Comparison of ENCODE assay signal across 8 cellular contexts in the genomic region with DNA sequence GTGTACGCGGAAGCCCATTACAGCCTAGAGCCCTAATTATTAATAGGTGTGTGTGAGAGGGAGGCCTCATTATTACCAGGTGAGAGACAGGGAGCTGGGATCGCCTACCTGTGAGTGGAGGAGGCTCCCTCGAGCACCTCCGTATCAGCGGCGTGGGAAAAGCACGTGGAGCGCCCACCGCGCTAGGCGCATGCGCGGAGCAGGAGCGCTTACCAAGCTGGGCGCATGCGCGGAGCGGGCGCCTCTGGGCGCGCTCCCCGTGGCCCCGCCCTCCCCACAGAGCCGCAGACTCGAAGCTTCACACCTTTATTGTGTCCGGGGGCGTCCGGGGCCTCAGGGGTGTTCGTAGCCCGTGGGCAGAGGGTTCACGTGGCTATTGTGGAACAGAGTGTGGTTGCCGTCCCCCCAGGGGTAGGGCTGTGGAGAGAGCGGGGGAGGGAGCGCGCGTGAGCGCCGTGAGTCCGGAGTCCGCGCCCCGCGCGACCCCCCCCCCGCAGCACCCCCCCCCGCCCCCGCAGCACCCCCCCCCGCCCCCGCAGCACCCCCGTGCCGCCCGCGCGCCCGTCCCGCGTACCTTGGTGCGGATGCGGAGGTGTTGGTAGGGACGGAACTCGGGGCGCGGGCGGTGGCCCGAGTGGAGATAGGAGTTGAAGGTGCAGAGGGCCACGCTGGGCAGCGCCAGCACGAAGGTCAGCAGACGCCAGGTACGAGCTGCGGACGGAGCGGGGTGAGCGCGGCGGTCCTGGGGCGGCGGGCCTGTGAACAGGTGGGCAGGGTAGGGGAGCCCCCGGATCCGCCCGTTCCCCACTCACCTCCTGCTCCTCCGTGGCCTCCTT. TPM values are rescaled to one million over a fixed set of nuclear protein-coding genes. Genes with fewer than 3 reads are reported as not detected.
DNase-seq lines count a peak whose midpoint lies in the region; ATAC-seq and TF ChIP-seq lines count a peak whose summit lies in the region.

No MANE protein-coding gene starts in this region.

- H3K4me2 ChIP-seq in IMR-90 (ENCODE audit: low read depth, low read length): peak overlapping the region; percentile 66
- H3K4me2 ChIP-seq in neural progenitor cell: no peak overlapping the region

- WGBS in IMR-90 (ENCODE audit: extremely low coverage in 2 of 2, insufficient read length in 1 of 2), 2 experiments: 51% methylated on average over 9 of the region's 83 CpGs; no CpG with 5 or more reads in 1 of the 2 experiments

- H3K79me2 ChIP-seq in neural progenitor cell (ENCODE audit: low read depth): no peaks in the 10 kb centered on the region

- H3K79me1 ChIP-seq in IMR-90 (ENCODE audit: low read depth in 1 of 2, low read length in 2 of 2): no peaks in the 10 kb centered on the region

- CTCF ChIA-PET in IMR-90 (lab: Yijun Ruan, JAX): interaction anchor here (1.2 kb wide), 1 partner anchor 10 kb away, joined by 3 read pairs; no protein-coding TSS in a partner anchor

- H3K27me3 ChIP-seq in IMR-90 (ENCODE audit: control insufficient read depth, insufficient read depth, low read length) (peaks cover 29% of the 10 kb centered on the region), neutrophil (peaks cover 16% of the 10 kb centered on the region), neural progenitor cell (peaks cover 7% of the 10 kb centered on the region)

- intact Hi-C loops in IMR-90 (cut with micrococcal nuclease): no loop called here

- H2BK5ac ChIP-seq in IMR-90 (ENCODE audit: low read depth, low read length, poor library complexity, severe bottlenecking): no peak overlapping the region

- ATAC-seq in IMR-90 (ENCODE audit: low read depth) (no peak), HG02759 (IDR thresholded peaks at IDR 0.05; ENCODE audit: unreplicated experiment) (no peak)

- H3K4me1 Mint-ChIP-seq in neural progenitor cell: peaks cover 5% of the 10 kb centered on the region
- no peaks in the 10 kb centered on the region for H3K4me1 Mint-ChIP-seq in mesothelial cell of epicardium

- H3K4me3 Mint-ChIP-seq in neural progenitor cell: no peak overlapping the region
- no peak overlapping the region for H3K4me3 Mint-ChIP-seq in mesothelial cell of epicardium

- TF ChIP-seq CTCF in IMR-90 (conservative IDR thresholded peaks at IDR 0.05; ENCODE audit: low read depth, low read length) (no peak), fibroblast of mammary gland (conservative IDR thresholded peaks at IDR 0.05; ENCODE audit: control insufficient read depth, insufficient read depth, low read depth, low read length) (no peak), neutrophil (IDR thresholded peaks at IDR 0.05) (no peak), neural progenitor cell (IDR thresholded peaks at IDR 0.05) (no peak), mesothelial cell of epicardium (IDR thresholded peaks at IDR 0.05; ENCODE audit: unreplicated experiment) (no peak)

- H3K9me3 ChIP-seq in IMR-90 (ENCODE audit: control insufficient read depth, insufficient read depth, low read length) (no peaks in the 10 kb centered on the region; the same call in 1 of the 2 replicates), neutrophil (no peaks in the 10 kb centered on the region), neural progenitor cell (ENCODE audit: low read depth) (no peaks in the 10 kb centered on the region)

- H2AFZ ChIP-seq in IMR-90 (replicated peaks; ENCODE audit: low read length, poor library complexity): peak overlapping the region; percentile 61
- H2AFZ ChIP-seq in neural progenitor cell (replicated peaks): no peak overlapping the region

- no peak overlapping the region for H3K18ac ChIP-seq in IMR-90 (ENCODE audit: low read depth, low read length)

- POLR2A ChIA-PET in IMR-90 (lab: Charles Lee; ENCODE audit: unreplicated experiment): no interaction called here

- H3K14ac ChIP-seq in IMR-90 (replicated peaks; ENCODE audit: low read depth, low read length): no peak overlapping the region

- no peak overlapping the region for H3K56ac ChIP-seq in IMR-90 (ENCODE audit: extremely low read depth, insufficient read depth, low read length)

- no peak for DNase-seq in IMR-90
- peak; percentile 74 for DNase-seq in activated T-cell treated with anti-CD3 and anti-CD28 coated beads for 4 hours
- DNase-seq in fibroblast of mammary gland (ENCODE audit: low read depth): peak; percentile 43
- DNase-seq in substantia nigra (lab: John Stamatoyannopoulos, UW): peak in 40 of 49 donors; percentile 6 to 79 (median 32)
- no peak for DNase-seq in neural progenitor cell (ENCODE audit: low spot score)
- DNase-seq in mesothelial cell of epicardium (ENCODE audit: low spot score in 2 of 2, unreplicated experiment in 2 of 2): no peak

- no TSS peak for BruUV-seq in IMR-90 (replicated peaks; lab: Mats Ljungman, UMichigan)

- H4K5ac ChIP-seq in IMR-90 (ENCODE audit: low read depth, low read length): no peak overlapping the region

- no peak overlapping the region for H2AK9ac ChIP-seq in IMR-90 (replicated peaks; ENCODE audit: low read depth, low read length, poor library complexity)

- no peak overlapping the region for H3K27ac Mint-ChIP-seq in neural progenitor cell
- H3K27ac Mint-ChIP-seq in mesothelial cell of epicardium: no peak overlapping the region

- H2BK120ac ChIP-seq in IMR-90 (ENCODE audit: low read depth, low read length): no peak overlapping the region

- no peak overlapping the region for H4K91ac ChIP-seq in IMR-90 (ENCODE audit: insufficient read depth, low read depth, low read length)

- H4K8ac ChIP-seq in IMR-90 (ENCODE audit: low read depth in 2 of 2, low read length in 2 of 2): no peak overlapping the region

- no peaks in the 10 kb centered on the region for H3K9me1 ChIP-seq in IMR-90 (ENCODE audit: insufficient read depth, low read length)

- H3K27ac ChIP-seq in IMR-90 (ENCODE audit: insufficient read depth, low read length) (no peak overlapping the region), neutrophil (no peak overlapping the region), substantia nigra (ENCODE audit: low read depth, low read length, poor library complexity, severe bottlenecking) (no peak overlapping the region), neural progenitor cell (no peak overlapping the region)

- no peak overlapping the region for H2BK15ac ChIP-seq in IMR-90 (ENCODE audit: low read depth, low read length)

- H3K27me3 Mint-ChIP-seq in neural progenitor cell (ENCODE audit: insufficient read depth, low read depth): peaks cover 7% of the 10 kb centered on the region
- peaks cover 44% of the 10 kb centered on the region for H3K27me3 Mint-ChIP-seq in mesothelial cell of epicardium (ENCODE audit: low read depth)

- no peak overlapping the region for H3K9ac ChIP-seq in IMR-90 (ENCODE audit: low read depth, low read length)
- no peak overlapping the region for H3K9ac ChIP-seq in neural progenitor cell

- H3F3A ChIP-seq in neural progenitor cell (ENCODE audit: low read depth): no peaks in the 10 kb centered on the region

- H3K4ac ChIP-seq in IMR-90 (ENCODE audit: low read depth, low read length): no peak overlapping the region

- dilution Hi-C loops in IMR-90 (cut with HindIII; ENCODE audit: low sequenced_read_pairs, unreplicated experiment): no loop called here

- H4K20me1 ChIP-seq in IMR-90 (ENCODE audit: insufficient read depth, low read length) (no peaks in the 10 kb centered on the region), neural progenitor cell (ENCODE audit: low read depth) (no peaks in the 10 kb centered on the region)

- H3K23ac ChIP-seq in IMR-90 (ENCODE audit: low read depth, low read length): no peak overlapping the region

- no peak overlapping the region for H2BK20ac ChIP-seq in IMR-90 (ENCODE audit: low read depth, low read length)

- H3K36me3 Mint-ChIP-seq in neural progenitor cell (no peaks in the 10 kb centered on the region), mesothelial cell of epicardium (no peaks in the 10 kb centered on the region)

- H3K36me3 ChIP-seq in IMR-90 (ENCODE audit: control insufficient read depth, insufficient read depth, low read length): no peaks in the 10 kb centered on the region
- H3K36me3 ChIP-seq in neutrophil: no peaks in the 10 kb centered on the region
- no peaks in the 10 kb centered on the region for H3K36me3 ChIP-seq in neural progenitor cell

- no peaks in the 10 kb centered on the region for H3K4me1 ChIP-seq in IMR-90 (ENCODE audit: control insufficient read depth, insufficient read depth, low read length)
- peaks cover 0 to 5% of the 10 kb centered on the region in 2 experiments for H3K4me1 ChIP-seq in neutrophil (ENCODE audit: control insufficient read depth in 1 of 2, insufficient read depth in 1 of 2, low read depth in 1 of 2, low read length in 1 of 2)
- H3K4me1 ChIP-seq in neural progenitor cell: no peaks in the 10 kb centered on the region

- H3K9me3 Mint-ChIP-seq in neural progenitor cell (peaks cover 2% of the 10 kb centered on the region), mesothelial cell of epicardium (no peaks in the 10 kb centered on the region)

- in situ Hi-C loops in IMR-90 (cut with MboI; ENCODE audit: low sequenced_read_pairs): no loop called here

- peak overlapping the region; percentile 38 for H3K4me3 ChIP-seq in IMR-90 (ENCODE audit: insufficient read depth, low read depth, low read length)
- no peak overlapping the region for H3K4me3 ChIP-seq in fibroblast of mammary gland (ENCODE audit: control insufficient read depth, low read depth, low read length)
- peak overlapping the region; percentile 45 to 61 for H3K4me3 ChIP-seq in neutrophil (ENCODE audit: low read depth in 1 of 2, low read length in 1 of 2)
- no peak overlapping the region for H3K4me3 ChIP-seq in neural progenitor cell

- no peak for TF ChIP-seq POLR2A in IMR-90 (IDR thresholded peaks at IDR 0.05; ENCODE audit: low read depth, low read length)

- no peak overlapping the region for H2AK5ac ChIP-seq in IMR-90 (ENCODE audit: low read depth, low read length)

- no peak for TF ChIP-seq RAD21 in IMR-90 (IDR thresholded peaks at IDR 0.05; ENCODE audit: low read length)

RNA-seq across cellular contexts. Expression of gene COX6A2, which starts 0.5 kb away (rescaled TPM):
- total RNA-seq in IMR-90 (2012; rRNA removed) (not detected in 2 replicates), neural progenitor cell (ENCODE audit: low replicate concordance) (not detected in 2 replicates), mesothelial cell of epicardium (not detected in 3 replicates)
- not detected in 2 replicates for polyA plus RNA-seq in IMR-90 (2012; rRNA removed)
- polyA plus RNA-seq in IMR-90 (2012; cell fraction: cytosol; rRNA removed): not detected in 2 replicates
- not detected in 2 replicates for polyA plus RNA-seq in IMR-90 (2012; cell fraction: nucleus; rRNA removed; ENCODE audit: low replicate concordance)

RNA-seq across cellular contexts. Expression of gene ZNF843, which starts 14.9 kb away (rescaled TPM):
- total RNA-seq in IMR-90 (2012; rRNA removed): under 0.01 TPM in 2 replicates
- polyA plus RNA-seq in IMR-90 (2012; rRNA removed): 0.13 and 0.27 TPM in 2 replicates
- 0.16 and 0.34 TPM in 2 replicates for polyA plus RNA-seq in IMR-90 (2012; cell fraction: cytosol; rRNA removed)
- 0.09 and 0.16 TPM in 2 replicates for polyA plus RNA-seq in IMR-90 (2012; cell fraction: nucleus; rRNA removed; ENCODE audit: low replicate concordance)
- total RNA-seq in neural progenitor cell (ENCODE audit: low replicate concordance): 0.19 and 0.53 TPM in 2 replicates
- total RNA-seq in mesothelial cell of epicardium: 2.7 to 3.6 TPM (median 3.2 TPM) in 3 replicates

RNA-seq across cellular contexts. Expression of gene ARMC5, which starts 31.6 kb away (rescaled TPM):
- total RNA-seq in IMR-90 (2012; rRNA removed) (2.3 and 3.1 TPM in 2 replicates), neural progenitor cell (ENCODE audit: low replicate concordance) (5.4 and 7.6 TPM in 2 replicates), mesothelial cell of epicardium (17.0 to 18.5 TPM (median 17.7 TPM) in 3 replicates)
- polyA plus RNA-seq in IMR-90 (2012; rRNA removed): 7.5 and 10.2 TPM in 2 replicates
- 9.2 and 11.1 TPM in 2 replicates for polyA plus RNA-seq in IMR-90 (2012; cell fraction: cytosol; rRNA removed)
- 37.2 and 59.8 TPM in 2 replicates for polyA plus RNA-seq in IMR-90 (2012; cell fraction: nucleus; rRNA removed; ENCODE audit: low replicate concordance)

RNA-seq across cellular contexts. Expression of gene ITGAD, which starts 34.5 kb away (rescaled TPM):
- not detected in 2 replicates for total RNA-seq in IMR-90 (2012; rRNA removed)
- polyA plus RNA-seq in IMR-90 (2012; rRNA removed): not detected in 2 replicates
- polyA plus RNA-seq in IMR-90 (2012; cell fraction: cytosol; rRNA removed): not detected in 2 replicates
- not detected in 2 replicates for polyA plus RNA-seq in IMR-90 (2012; cell fraction: nucleus; rRNA removed; ENCODE audit: low replicate concordance)
- not detected in 2 replicates for total RNA-seq in neural progenitor cell (ENCODE audit: low replicate concordance)
- not detected in 3 replicates for total RNA-seq in mesothelial cell of epicardium

RNA-seq across cellular contexts. Expression of gene TGFB1I1, which starts 44.3 kb away (rescaled TPM):
- total RNA-seq in IMR-90 (2012; rRNA removed) (24.9 and 30.0 TPM in 2 replicates), neural progenitor cell (ENCODE audit: low replicate concordance) (0.09 TPM in 1 of 2 replicates, not detected in the other), mesothelial cell of epicardium (35.5 to 39.4 TPM (median 38.1 TPM) in 3 replicates)
- 118 and 128 TPM in 2 replicates for polyA plus RNA-seq in IMR-90 (2012; rRNA removed)
- 115 and 151 TPM in 2 replicates for polyA plus RNA-seq in IMR-90 (2012; cell fraction: cytosol; rRNA removed)
- polyA plus RNA-seq in IMR-90 (2012; cell fraction: nucleus; rRNA removed; ENCODE audit: low replicate concordance): 210 and 556 TPM in 2 replicates

Comparison
In these comparisons a context has a peak if more than half of its experiments do, and no peak if none do; other contexts are left out.
1. DNase-seq: peak in activated T-cell treated with anti-CD3 and anti-CD28 coated beads for 4 hours (single experiment), fibroblast of mammary gland (single experiment) and substantia nigra (40 of 49); none in IMR-90 (single experiment), neural progenitor cell (single experiment) and mesothelial cell of epicardium (0 of 2).
2. H3K4me3 ChIP-seq: peak in IMR-90 (single experiment) and neutrophil (2 of 2); none in fibroblast of mammary gland (single experiment) and neural progenitor cell (single experiment).